ENCODE assay signal across 16 cellular contexts in the genomic region with DNA sequence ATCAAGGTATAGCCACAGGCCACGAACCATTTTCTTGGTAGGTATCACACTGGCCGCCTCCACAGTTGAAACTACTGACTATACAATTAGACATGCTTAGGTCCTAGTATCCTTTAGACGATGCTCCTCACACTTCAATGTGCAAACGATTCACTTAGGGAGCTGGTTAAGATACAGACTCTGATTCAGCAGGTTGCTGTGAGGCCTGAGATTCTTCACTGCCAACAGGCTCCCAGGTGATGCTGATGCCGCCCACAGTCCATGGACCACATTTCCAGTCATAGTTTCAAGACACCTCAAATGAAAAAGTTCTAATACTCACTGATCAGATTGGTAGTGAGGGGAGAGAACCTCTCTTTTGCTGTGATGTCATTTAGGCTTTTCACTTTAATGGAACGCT. TPM values are rescaled to one million over a fixed set of nuclear protein-coding genes. Genes with fewer than 3 reads are reported as not detected.
DNase-seq lines count a peak whose midpoint lies in the region; ATAC-seq lines count a peak whose summit lies in the region.
"Had no signal": no experiment of that assay in that cellular context is flagged by ENCODE, and none has a peak within 500 bp of the region (broad histone marks: within the 10 kb centered on the region; RNA-seq: fewer than 3 reads in every experiment).

No MANE protein-coding gene starts in this region.

- no peaks in the 10 kb centered on the region for H3K79me1 ChIP-seq in trophoblast cell (ENCODE audit: low read length)

- CTCF ChIA-PET in activated CD4-positive, alpha-beta memory T cell treated with anti-CD3 and anti-CD28 coated beads for 36 hours (lab: Charles Lee): interaction anchor here (0.9 to 1.5 kb wide), 5 partner anchors 9 to 723 kb away, joined by 3 read pairs; no protein-coding TSS in a partner anchor
- CTCF ChIA-PET in activated CD4-positive, alpha-beta memory T cell treated with anti-CD3 and anti-CD28 coated beads, Interleukin-2, amount 10 ng/mL, durations not matched to agents 7 days and 5 days (lab: Charles Lee): no interaction called here

- no peaks in the 10 kb centered on the region for H3K27me3 Mint-ChIP-seq in activated CD4-positive, alpha-beta memory T cell treated with anti-CD3 and anti-CD28 coated beads for 36 hours
- no peaks in the 10 kb centered on the region for H3K27me3 Mint-ChIP-seq in activated CD4-positive, alpha-beta memory T cell treated with anti-CD3 and anti-CD28 coated beads, Interleukin-2, amount 10 ng/mL, durations not matched to agents 7 days and 5 days
- no peaks in the 10 kb centered on the region for H3K27me3 Mint-ChIP-seq in stimulated activated naive CD8-positive, alpha-beta T cell treated with anti-CD3 and anti-CD28 coated beads, Interleukin-15, amount 100 ng/mL, for 72 hours

- no peak overlapping the region for H3K27ac ChIP-seq in trophoblast cell (ENCODE audit: low read depth, low read length)
- H3K27ac ChIP-seq: A549; BLaER1 treated with 17β-estradiol and CSF1 and Interleukin-3, amounts not matched to agents 10 nM and 100 nM; PC-9 had no signal

- peak; percentile 39 for ATAC-seq in stimulated activated naive CD8-positive, alpha-beta T cell treated with anti-CD3 and anti-CD28 coated beads, Interleukin-15, amount 100 ng/mL, for 72 hours
- ATAC-seq: A549 had no signal

- no peak overlapping the region for H3K4me3 Mint-ChIP-seq in activated CD4-positive, alpha-beta memory T cell treated with anti-CD3 and anti-CD28 coated beads for 36 hours
- no peak overlapping the region for H3K4me3 Mint-ChIP-seq in activated CD4-positive, alpha-beta memory T cell treated with anti-CD3 and anti-CD28 coated beads, Interleukin-2, amount 10 ng/mL, durations not matched to agents 7 days and 5 days
- H3K4me3 Mint-ChIP-seq in stimulated activated naive CD8-positive, alpha-beta T cell treated with anti-CD3 and anti-CD28 coated beads, Interleukin-15, amount 100 ng/mL, for 72 hours: no peak overlapping the region
- H3K4me3 Mint-ChIP-seq: H9 had no signal

- H3K23ac ChIP-seq in trophoblast cell (ENCODE audit: low read length): no peak overlapping the region

- POLR2A ChIA-PET in activated CD4-positive, alpha-beta memory T cell treated with anti-CD3 and anti-CD28 coated beads for 36 hours (lab: Charles Lee): no interaction called here
- POLR2A ChIA-PET in activated CD4-positive, alpha-beta memory T cell treated with anti-CD3 and anti-CD28 coated beads, Interleukin-2, amount 10 ng/mL, durations not matched to agents 7 days and 5 days (lab: Charles Lee): no interaction called here

- no peak overlapping the region for H4K91ac ChIP-seq in trophoblast cell (ENCODE audit: low read depth, low read length)

- no peak overlapping the region for H2BK5ac ChIP-seq in trophoblast cell (ENCODE audit: low read depth, low read length, poor library complexity)

- no peaks in the 10 kb centered on the region for H3K79me2 ChIP-seq in trophoblast cell (ENCODE audit: control insufficient read depth, insufficient read depth, low read length, poor library complexity)

- H4K8ac ChIP-seq in trophoblast cell (ENCODE audit: low read depth, low read length): no peak overlapping the region

- H3K36me3 ChIP-seq in trophoblast cell (ENCODE audit: control insufficient read depth in 1 of 2, insufficient read depth in 2 of 2, low read length in 2 of 2): peaks cover 45 to 58% of the 10 kb centered on the region in 2 experiments

- no peak overlapping the region for H4K12ac ChIP-seq in trophoblast cell (ENCODE audit: low read depth, low read length)

- DNase-seq in activated CD4-positive, alpha-beta memory T cell treated with anti-CD3 and anti-CD28 coated beads for 36 hours: peak; percentile 72
- no peak for DNase-seq in activated CD4-positive, alpha-beta memory T cell treated with anti-CD3 and anti-CD28 coated beads, Interleukin-2, amount 10 ng/mL, durations not matched to agents 7 days and 5 days
- peak; percentile 67 for DNase-seq in stimulated activated CD4-positive, alpha-beta T cell treated with anti-CD3 and anti-CD28 coated beads, Interleukin-15, amount 100 ng/mL, for 24 hours
- DNase-seq in stimulated activated CD4-positive, alpha-beta T cell treated with anti-CD3 and anti-CD28 coated beads, Interleukin-4, amount 100 ng/mL, for 4 hours: no peak
- DNase-seq in stimulated activated CD4-positive, alpha-beta T cell treated with anti-CD3 and anti-CD28 coated beads, Interleukin-2, amount 100 ng/mL, for 24 hours: peak; percentile 45 to 48
- peak in 1 of 2 donors; percentile 26 for DNase-seq in stimulated activated naive CD8-positive, alpha-beta T cell treated with anti-CD3 and anti-CD28 coated beads, Interleukin-15, amount 100 ng/mL, for 72 hours
- DNase-seq in occipital lobe (lab: John Stamatoyannopoulos, UW) (no peak), trophoblast cell (no peak)
- DNase-seq: DMS79 treated with DMSO at 0.1 percent for 48 hours, H9, NCI-H1048, NCI-H146, NCI-H510A treated with DMSO at 0.1 percent for 48 hours, PC-9 had no signal

- H2AK5ac ChIP-seq in trophoblast cell (ENCODE audit: low read length): no peak overlapping the region

- no peaks in the 10 kb centered on the region for H3K4me1 ChIP-seq in trophoblast cell (ENCODE audit: control insufficient read depth in 1 of 2, insufficient read depth in 2 of 2, low read length in 2 of 2)
- H3K4me1 ChIP-seq: A549 had no signal

- H3K9ac ChIP-seq in trophoblast cell (ENCODE audit: low read length): no peak overlapping the region
- H3K9ac ChIP-seq: BLaER1 treated with 17β-estradiol and CSF1 and Interleukin-3, amounts not matched to agents 10 nM and 100 nM had no signal

- H3K18ac ChIP-seq in trophoblast cell (ENCODE audit: low read length): no peak overlapping the region

- H3K4ac ChIP-seq in trophoblast cell (ENCODE audit: low read depth, low read length): no peak overlapping the region

- no peak overlapping the region for H3K4me3 ChIP-seq in trophoblast cell (ENCODE audit: low read depth, low read length)
- H3K4me3 ChIP-seq: A549; BLaER1 treated with 17β-estradiol and CSF1 and Interleukin-3, amounts not matched to agents 10 nM and 100 nM; PC-9 had no signal

- H3K14ac ChIP-seq in trophoblast cell (ENCODE audit: low read length): no peak overlapping the region

- no CpG with 5 or more reads among the region's 6 CpGs for WGBS in trophoblast cell (ENCODE audit: extremely low coverage, insufficient coverage, insufficient read length)

- peaks cover 68% of the 10 kb centered on the region for H3K36me3 Mint-ChIP-seq in activated CD4-positive, alpha-beta memory T cell treated with anti-CD3 and anti-CD28 coated beads for 36 hours
- peaks cover 74% of the 10 kb centered on the region for H3K36me3 Mint-ChIP-seq in activated CD4-positive, alpha-beta memory T cell treated with anti-CD3 and anti-CD28 coated beads, Interleukin-2, amount 10 ng/mL, durations not matched to agents 7 days and 5 days (ENCODE audit: low read depth)

- intact Hi-C loops in activated CD4-positive, alpha-beta memory T cell treated with anti-CD3 and anti-CD28 coated beads for 36 hours (cut with micrococcal nuclease): no loop called here

- peak overlapping the region; percentile 18 for H3K27ac Mint-ChIP-seq in activated CD4-positive, alpha-beta memory T cell treated with anti-CD3 and anti-CD28 coated beads for 36 hours
- no peak overlapping the region for H3K27ac Mint-ChIP-seq in activated CD4-positive, alpha-beta memory T cell treated with anti-CD3 and anti-CD28 coated beads, Interleukin-2, amount 10 ng/mL, durations not matched to agents 7 days and 5 days
- no peak overlapping the region for H3K27ac Mint-ChIP-seq in stimulated activated naive CD8-positive, alpha-beta T cell treated with anti-CD3 and anti-CD28 coated beads, Interleukin-15, amount 100 ng/mL, for 72 hours

- no peaks in the 10 kb centered on the region for H3K9me3 Mint-ChIP-seq in activated CD4-positive, alpha-beta memory T cell treated with anti-CD3 and anti-CD28 coated beads for 36 hours
- H3K9me3 Mint-ChIP-seq in activated CD4-positive, alpha-beta memory T cell treated with anti-CD3 and anti-CD28 coated beads, Interleukin-2, amount 10 ng/mL, durations not matched to agents 7 days and 5 days: no peaks in the 10 kb centered on the region
- no peaks in the 10 kb centered on the region for H3K9me3 Mint-ChIP-seq in stimulated activated naive CD8-positive, alpha-beta T cell treated with anti-CD3 and anti-CD28 coated beads, Interleukin-15, amount 100 ng/mL, for 72 hours
- H3K9me3 Mint-ChIP-seq: H9 had no signal

- H3K27me3 ChIP-seq in trophoblast cell (ENCODE audit: insufficient read depth, low read length): no peaks in the 10 kb centered on the region
- H3K27me3 ChIP-seq: BLaER1 treated with 17β-estradiol and CSF1 and Interleukin-3, amounts not matched to agents 10 nM and 100 nM had no signal

- H2BK12ac ChIP-seq in trophoblast cell (ENCODE audit: low read length): no peak overlapping the region

- no peaks in the 10 kb centered on the region for H3K9me3 ChIP-seq in trophoblast cell (ENCODE audit: insufficient read depth, low read depth, low read length)
- H3K9me3 ChIP-seq: A549; BLaER1 treated with 17β-estradiol and CSF1 and Interleukin-3, amounts not matched to agents 10 nM and 100 nM had no signal

- no peak overlapping the region for H3K4me2 ChIP-seq in trophoblast cell (ENCODE audit: low read length)
- H3K4me2 ChIP-seq: A549; BLaER1 treated with 17β-estradiol and CSF1 and Interleukin-3, amounts not matched to agents 10 nM and 100 nM; PC-9 had no signal

- no peak overlapping the region for H2BK120ac ChIP-seq in trophoblast cell (ENCODE audit: insufficient read depth, low read length, poor library complexity)

- H3K4me1 Mint-ChIP-seq in activated CD4-positive, alpha-beta memory T cell treated with anti-CD3 and anti-CD28 coated beads for 36 hours (ENCODE audit: low read depth): peaks cover 24% of the 10 kb centered on the region
- H3K4me1 Mint-ChIP-seq in activated CD4-positive, alpha-beta memory T cell treated with anti-CD3 and anti-CD28 coated beads, Interleukin-2, amount 10 ng/mL, durations not matched to agents 7 days and 5 days: peaks cover 9% of the 10 kb centered on the region
- peaks cover 28% of the 10 kb centered on the region for H3K4me1 Mint-ChIP-seq in stimulated activated naive CD8-positive, alpha-beta T cell treated with anti-CD3 and anti-CD28 coated beads, Interleukin-15, amount 100 ng/mL, for 72 hours
- H3K4me1 Mint-ChIP-seq: H9 had no signal

- H2AFZ ChIP-seq in trophoblast cell (ENCODE audit: insufficient read depth, low read length, poor library complexity): no peak overlapping the region
- H2AFZ ChIP-seq: PC-9 had no signal

RNA-seq across cellular contexts. Expression of gene ATP5PO, which starts 6.8 kb away (rescaled TPM):
- 100 to 1,000 TPM; 208 to 210 TPM for total RNA-seq in activated CD4-positive, alpha-beta memory T cell treated with anti-CD3 and anti-CD28 coated beads for 36 hours
- total RNA-seq in activated CD4-positive, alpha-beta memory T cell treated with anti-CD3 and anti-CD28 coated beads, Interleukin-2, amount 10 ng/mL, durations not matched to agents 7 days and 5 days: 100 to 1,000 TPM; 193 to 196 TPM
- total RNA-seq in occipital lobe: 154 TPM
- 330 and 331 TPM in 2 replicates for polyA plus RNA-seq in trophoblast cell (2013)

Comparison
In these comparisons a context has a peak if more than half of its experiments do, and no peak if none do; other contexts are left out.
1. DNase-seq: peak in activated CD4-positive, alpha-beta memory T cell treated with anti-CD3 and anti-CD28 coated beads for 36 hours (single experiment), stimulated activated CD4-positive, alpha-beta T cell treated with anti-CD3 and anti-CD28 coated beads, Interleukin-15, amount 100 ng/mL, for 24 hours (single experiment) and stimulated activated CD4-positive, alpha-beta T cell treated with anti-CD3 and anti-CD28 coated beads, Interleukin-2, amount 100 ng/mL, for 24 hours (2 of 2); none in activated CD4-positive, alpha-beta memory T cell treated with anti-CD3 and anti-CD28 coated beads, Interleukin-2, amount 10 ng/mL, durations not matched to agents 7 days and 5 days (single experiment), stimulated activated CD4-positive, alpha-beta T cell treated with anti-CD3 and anti-CD28 coated beads, Interleukin-4, amount 100 ng/mL, for 4 hours (0 of 2), occipital lobe (single experiment) and trophoblast cell (0 of 2).